ENCODE assay signal across 1 cellular context in the genomic region with DNA sequence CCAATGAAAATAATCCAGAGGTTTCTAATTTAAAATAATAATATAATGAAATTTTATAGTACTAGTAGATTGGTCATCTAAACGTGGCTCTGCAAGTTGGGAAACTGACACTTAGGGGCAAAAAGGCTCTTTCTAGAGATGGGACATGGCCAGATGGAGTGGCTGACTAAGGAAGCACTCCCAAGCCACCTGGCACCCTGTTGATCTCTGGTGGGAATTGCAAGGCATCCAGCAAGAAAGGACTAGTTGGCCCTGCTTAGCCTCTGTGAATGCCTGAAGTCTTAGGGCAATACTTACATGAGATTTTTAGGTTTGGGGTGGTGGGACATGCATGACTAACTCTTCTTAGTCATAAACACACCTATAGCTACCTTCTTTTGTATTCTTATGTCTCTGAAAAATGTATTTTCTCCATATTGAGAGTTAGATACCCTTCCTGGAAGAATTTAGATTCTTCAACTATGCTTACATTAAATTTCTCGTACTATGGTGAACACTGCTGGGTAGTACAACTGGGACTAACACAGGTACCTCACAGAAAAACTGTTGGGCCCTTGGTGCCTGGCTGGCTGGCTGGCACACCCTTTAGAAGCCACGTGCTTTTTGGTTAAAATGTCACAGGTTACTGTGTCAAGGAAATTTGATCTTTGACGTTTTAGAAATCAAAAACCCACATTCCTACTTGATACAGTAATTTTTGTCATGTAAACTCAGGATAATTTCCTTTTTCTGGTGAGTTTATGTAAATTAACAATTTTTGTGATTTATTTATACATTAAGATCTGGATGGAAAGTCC.
TF ChIP-seq lines count a peak whose summit lies in the region.

No MANE protein-coding gene starts in this region.

TF ChIP-seq in IMR-90, 13 proteins besides CTCF, POLR2A, EP300 and RAD21:
- no peak for TF ChIP-seq RFX5 (IDR thresholded peaks at IDR 0.05; ENCODE audit: low read depth, low read length)
- TF ChIP-seq, protein P1, sequence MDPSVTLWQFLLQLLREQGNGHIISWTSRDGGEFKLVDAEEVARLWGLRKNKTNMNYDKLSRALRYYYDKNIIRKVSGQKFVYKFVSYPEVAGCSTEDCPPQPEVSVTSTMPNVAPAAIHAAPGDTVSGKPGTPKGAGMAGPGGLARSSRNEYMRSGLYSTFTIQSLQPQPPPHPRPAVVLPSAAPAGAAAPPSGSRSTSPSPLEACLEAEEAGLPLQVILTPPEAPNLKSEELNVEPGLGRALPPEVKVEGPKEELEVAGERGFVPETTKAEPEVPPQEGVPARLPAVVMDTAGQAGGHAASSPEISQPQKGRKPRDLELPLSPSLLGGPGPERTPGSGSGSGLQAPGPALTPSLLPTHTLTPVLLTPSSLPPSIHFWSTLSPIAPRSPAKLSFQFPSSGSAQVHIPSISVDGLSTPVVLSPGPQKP (IDR thresholded peaks at IDR 0.05; ENCODE audit: borderline replicate concordance, low read depth, low read length) = no peak
- no peak for TF ChIP-seq MXI1 (IDR thresholded peaks at IDR 0.05; ENCODE audit: borderline replicate concordance, low read depth, low read length)
- no peak for TF ChIP-seq FOS (IDR thresholded peaks at IDR 0.05; ENCODE audit: low read depth, low read length)
- no peak for TF ChIP-seq RCOR1 (IDR thresholded peaks at IDR 0.05; ENCODE audit: insufficient replicate concordance, low read length)
- no peak for TF ChIP-seq BHLHE40 (IDR thresholded peaks at IDR 0.05; ENCODE audit: low read depth, low read length)
- TF ChIP-seq, protein P2, sequence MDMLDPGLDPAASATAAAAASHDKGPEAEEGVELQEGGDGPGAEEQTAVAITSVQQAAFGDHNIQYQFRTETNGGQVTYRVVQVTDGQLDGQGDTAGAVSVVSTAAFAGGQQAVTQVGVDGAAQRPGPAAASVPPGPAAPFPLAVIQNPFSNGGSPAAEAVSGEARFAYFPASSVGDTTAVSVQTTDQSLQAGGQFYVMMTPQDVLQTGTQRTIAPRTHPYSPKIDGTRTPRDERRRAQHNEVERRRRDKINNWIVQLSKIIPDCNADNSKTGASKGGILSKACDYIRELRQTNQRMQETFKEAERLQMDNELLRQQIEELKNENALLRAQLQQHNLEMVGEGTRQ (IDR thresholded peaks at IDR 0.05; ENCODE audit: low read depth, low read length) = no peak
- no peak for TF ChIP-seq CEBPB (IDR thresholded peaks at IDR 0.05; ENCODE audit: low read depth, low read length)
- TF ChIP-seq MAFK (IDR thresholded peaks at IDR 0.05; ENCODE audit: low read depth, low read length) = no peak
- no peak for TF ChIP-seq MAZ (IDR thresholded peaks at IDR 0.05; ENCODE audit: borderline replicate concordance, low read depth, low read length)
- no peak for TF ChIP-seq NFE2L2 (IDR thresholded peaks at IDR 0.05; ENCODE audit: low read depth, low read length)
- no peak for TF ChIP-seq SMC3 (IDR thresholded peaks at IDR 0.05; ENCODE audit: low read depth, low read length)
- TF ChIP-seq CHD1 (IDR thresholded peaks at IDR 0.05; ENCODE audit: low read depth, low read length) = no peak
